8 cellular contexts compared by ENCODE assay signal in the genomic region with DNA sequence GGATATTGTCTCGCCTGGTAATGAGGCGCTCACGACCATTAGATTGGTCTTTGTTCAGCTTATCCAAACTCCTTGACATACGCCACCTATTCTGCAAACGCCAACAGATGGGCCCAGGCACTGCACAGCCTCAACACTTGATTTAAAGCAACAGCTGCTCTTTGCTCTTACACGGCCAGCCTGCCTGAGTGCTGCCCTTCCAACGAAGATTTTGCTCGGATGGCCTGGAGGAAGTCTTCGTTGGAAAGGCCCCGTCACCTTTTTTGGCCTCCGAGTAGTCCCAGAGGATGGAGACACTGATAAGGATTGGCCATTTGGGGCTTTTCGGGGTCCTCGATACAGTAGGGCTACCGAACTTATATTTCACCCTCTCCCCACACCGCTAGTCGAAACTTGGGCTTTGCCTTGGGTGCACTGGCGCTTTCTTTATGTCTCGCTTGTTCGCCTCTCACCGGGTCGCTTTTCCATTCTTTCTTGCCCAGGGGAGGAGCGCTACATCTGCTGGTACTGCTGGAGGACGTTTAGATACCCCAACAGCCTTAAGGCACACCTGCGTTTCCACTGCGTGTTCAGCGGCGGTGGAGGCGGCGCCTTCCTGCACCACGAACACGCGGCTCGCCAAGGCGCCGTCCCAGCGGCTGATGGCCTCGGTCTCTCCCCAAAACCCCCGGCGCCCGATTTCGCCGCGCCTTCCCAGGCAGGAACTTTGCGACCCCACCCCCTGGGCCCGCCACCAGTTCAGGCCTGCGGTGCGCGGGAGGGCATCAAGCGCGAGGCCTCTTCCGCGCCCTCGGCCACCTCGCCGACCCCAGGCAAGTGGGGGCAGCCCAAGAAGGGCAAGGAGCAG. TPM values are rescaled to one million over a fixed set of nuclear protein-coding genes. Genes with fewer than 3 reads are reported as not detected.
A peak's percentile ranks its signal among the peaks of the same experiment; 100 is the strongest.
DNase-seq lines count a peak whose midpoint lies in the region; ATAC-seq and TF ChIP-seq lines count a peak whose summit lies in the region.

No MANE protein-coding gene starts in this region.

- peaks cover 81% of the 10 kb centered on the region for H4K20me1 ChIP-seq in neural progenitor cell (ENCODE audit: low read depth)

- H3K9me3 ChIP-seq in neural progenitor cell (ENCODE audit: low read depth): peaks cover 2% of the 10 kb centered on the region

- no peak overlapping the region for H3K27ac ChIP-seq in neural progenitor cell

- H3K36me3 Mint-ChIP-seq in activated naive CD8-positive, alpha-beta T cell treated with anti-CD3 and anti-CD28 coated beads, Interleukin-2, amount 10 ng/mL, durations not matched to agents 7 days and 5 days: peaks cover 4% of the 10 kb centered on the region
- H3K36me3 Mint-ChIP-seq in neural progenitor cell: no peaks in the 10 kb centered on the region

- peaks cover 85% of the 10 kb centered on the region for H3K27me3 Mint-ChIP-seq in activated naive CD8-positive, alpha-beta T cell treated with anti-CD3 and anti-CD28 coated beads, Interleukin-2, amount 10 ng/mL, durations not matched to agents 7 days and 5 days
- peaks cover 88% of the 10 kb centered on the region for H3K27me3 Mint-ChIP-seq in neural progenitor cell (ENCODE audit: insufficient read depth, low read depth)

- H3K4me1 ChIP-seq in neural progenitor cell: peaks cover 5% of the 10 kb centered on the region

- DNase-seq in ELF-1 (ENCODE audit: low read depth, low spot score): peak; percentile 22
- DNase-seq in activated naive CD8-positive, alpha-beta T cell treated with anti-CD3 and anti-CD28 coated beads, Interleukin-2, amount 10 ng/mL, durations not matched to agents 7 days and 5 days: peak; percentile 37
- peak; percentile 51 for DNase-seq in neural progenitor cell (ENCODE audit: low spot score)
- DNase-seq in NCI-H774 (lab: John Stamatoyannopoulos, UW): no peak
- no peak for DNase-seq in foreskin fibroblast
- DNase-seq in activated T-cell treated with anti-CD3 and anti-CD28 coated beads, Interleukin-2, amount 50 U/mL, for 1 hour: no peak

- TF ChIP-seq CTCF in neural progenitor cell (IDR thresholded peaks at IDR 0.05): no peak
- TF ChIP-seq CTCF in foreskin fibroblast (IDR thresholded peaks at IDR 0.05; ENCODE audit: low read depth, low read length): no peak

- peak overlapping the region; percentile 64 for H2AFZ ChIP-seq in neural progenitor cell (replicated peaks)

- peak overlapping the region; percentile 83 for H3K4me2 ChIP-seq in neural progenitor cell

- no peaks in the 10 kb centered on the region for H3K79me2 ChIP-seq in neural progenitor cell (ENCODE audit: low read depth)

- H3K4me3 ChIP-seq in neural progenitor cell (peak overlapping the region; percentile 42), foreskin fibroblast (ENCODE audit: low read depth in 1 of 2, low read length in 2 of 2) (peak overlapping the region in 1 of 2 donors; percentile 18)

- no peak overlapping the region for H3K27ac Mint-ChIP-seq in activated naive CD8-positive, alpha-beta T cell treated with anti-CD3 and anti-CD28 coated beads, Interleukin-2, amount 10 ng/mL, durations not matched to agents 7 days and 5 days
- H3K27ac Mint-ChIP-seq in neural progenitor cell: no peak overlapping the region

- H3K9ac ChIP-seq in neural progenitor cell: no peak overlapping the region

- H3K27me3 ChIP-seq in neural progenitor cell: peaks cover 100% of the 10 kb centered on the region

- ATAC-seq in HG02610 (IDR thresholded peaks at IDR 0.05; ENCODE audit: unreplicated experiment) (peak; percentile 8), GM19467 (IDR thresholded peaks at IDR 0.05; ENCODE audit: unreplicated experiment) (no peak)
- ATAC-seq in activated naive CD8-positive, alpha-beta T cell treated with anti-CD3 and anti-CD28 coated beads, Interleukin-2, amount 10 ng/mL, durations not matched to agents 7 days and 5 days (ENCODE audit: low read depth): no peak

- peaks cover 19% of the 10 kb centered on the region for H3F3A ChIP-seq in neural progenitor cell (ENCODE audit: low read depth)

- POLR2A ChIA-PET in activated naive CD8-positive, alpha-beta T cell treated with anti-CD3 and anti-CD28 coated beads, Interleukin-2, amount 10 ng/mL, durations not matched to agents 7 days and 5 days (lab: Charles Lee): interaction anchor here (1.6 kb wide), 1 partner anchor 45 kb away, joined by 5 read pairs; a partner anchor contains a TSS

- H3K4me1 Mint-ChIP-seq in activated naive CD8-positive, alpha-beta T cell treated with anti-CD3 and anti-CD28 coated beads, Interleukin-2, amount 10 ng/mL, durations not matched to agents 7 days and 5 days: peaks cover 29% of the 10 kb centered on the region
- peaks cover 5% of the 10 kb centered on the region for H3K4me1 Mint-ChIP-seq in neural progenitor cell

- H3K36me3 ChIP-seq in neural progenitor cell: no peaks in the 10 kb centered on the region

- H3K9me3 Mint-ChIP-seq in activated naive CD8-positive, alpha-beta T cell treated with anti-CD3 and anti-CD28 coated beads, Interleukin-2, amount 10 ng/mL, durations not matched to agents 7 days and 5 days: no peaks in the 10 kb centered on the region
- peaks cover 4% of the 10 kb centered on the region for H3K9me3 Mint-ChIP-seq in neural progenitor cell

- peak overlapping the region; percentile 13 for H3K4me3 Mint-ChIP-seq in activated naive CD8-positive, alpha-beta T cell treated with anti-CD3 and anti-CD28 coated beads, Interleukin-2, amount 10 ng/mL, durations not matched to agents 7 days and 5 days
- peak overlapping the region; percentile 65 for H3K4me3 Mint-ChIP-seq in neural progenitor cell

RNA-seq across cellular contexts. Expression of a gene that starts 6.1 kb away (rescaled TPM):
- not detected for total RNA-seq in activated naive CD8-positive, alpha-beta T cell treated with anti-CD3 and anti-CD28 coated beads, Interleukin-2, amount 10 ng/mL, durations not matched to agents 7 days and 5 days
- not detected in 2 replicates for total RNA-seq in neural progenitor cell (ENCODE audit: low replicate concordance)

RNA-seq across cellular contexts. Expression of a gene that starts 44.3 kb away (rescaled TPM):
- 10 to 100 TPM; 43.5 to 46.4 TPM for total RNA-seq in activated naive CD8-positive, alpha-beta T cell treated with anti-CD3 and anti-CD28 coated beads, Interleukin-2, amount 10 ng/mL, durations not matched to agents 7 days and 5 days
- 109 and 157 TPM in 2 replicates for total RNA-seq in neural progenitor cell (ENCODE audit: low replicate concordance)

Comparison
In these comparisons a context has a peak if more than half of its experiments do, and no peak if none do; other contexts are left out.
1. DNase-seq: peak in ELF-1 (single experiment), activated naive CD8-positive, alpha-beta T cell treated with anti-CD3 and anti-CD28 coated beads, Interleukin-2, amount 10 ng/mL, durations not matched to agents 7 days and 5 days (single experiment) and neural progenitor cell (single experiment); none in NCI-H774 (single experiment), foreskin fibroblast (0 of 2) and activated T-cell treated with anti-CD3 and anti-CD28 coated beads, Interleukin-2, amount 50 U/mL, for 1 hour (single experiment).